8 cellular contexts compared by ENCODE assay signal in genomic region chr1:33255347-33256311, GRCh38. TPM values are rescaled to one million over a fixed set of nuclear protein-coding genes. Genes with fewer than 3 reads are reported as not detected.
A peak's percentile ranks its signal among the peaks of the same experiment; 100 is the strongest.
DNase-seq lines count a peak whose midpoint lies in the region; ATAC-seq, FAIRE-seq and TF ChIP-seq lines count a peak whose summit lies in the region.

No MANE protein-coding gene starts in this region.

- FAIRE-seq in keratinocyte (lab: Jason Lieb, UNC), result peak; percentile 63

- ATAC-seq in GM21786 (IDR thresholded peaks at IDR 0.05; ENCODE audit: unreplicated experiment), result no peak

- H3K4me2 ChIP-seq in keratinocyte (ENCODE audit: control insufficient read depth, extremely low read depth, insufficient read depth, low read depth, low read length), result peak overlapping the region; percentile 63

- H3K27ac ChIP-seq in keratinocyte (ENCODE audit: control insufficient read depth, insufficient read depth, low read length), result no peak overlapping the region

- TF ChIP-seq CTCF in AG09309 (IDR thresholded peaks at IDR 0.05; ENCODE audit: control insufficient read depth, insufficient read depth, low read depth, low read length, missing control alignments), result no peak
- no peak for TF ChIP-seq CTCF in WI38 (IDR thresholded peaks at IDR 0.05; ENCODE audit: low read depth, low read length)
- no peak for TF ChIP-seq CTCF in keratinocyte (optimal IDR thresholded peaks at IDR 0.05 in 1 of 3, IDR thresholded peaks at IDR 0.05 in 1 of 3, conservative IDR thresholded peaks at IDR 0.05 in 1 of 3; ENCODE audit: extremely low read depth in 1 of 3, insufficient read depth in 2 of 3, low read length in 3 of 3)

- H4K20me1 ChIP-seq in keratinocyte (ENCODE audit: control insufficient read depth, extremely low read depth, insufficient read depth, low read length), result no peaks in the 10 kb centered on the region

- dilution Hi-C loops in keratinocyte (cut with MboI; ENCODE audit: extremely low pct_ligation_motif_present, low sequenced_read_pairs), result no loop called here

- peaks cover 15% of the 10 kb centered on the region for H3K4me1 ChIP-seq in keratinocyte (ENCODE audit: control insufficient read depth, extremely low read depth, insufficient read depth, low read length)

- peak overlapping the region; percentile 26 for H3K4me3 ChIP-seq in AG09309 (ENCODE audit: control insufficient read depth, low read depth, low read length)
- H3K4me3 ChIP-seq in WI38 (ENCODE audit: low read depth, low read length), result peak overlapping the region; percentile 48
- peak overlapping the region; percentile 31 to 62 (median 47) for H3K4me3 ChIP-seq in keratinocyte (ENCODE audit: control insufficient read depth in 2 of 3, extremely low read depth in 1 of 3, insufficient read depth in 2 of 3, low read depth in 1 of 3, low read length in 3 of 3)

- H3K9me1 ChIP-seq in keratinocyte (ENCODE audit: control insufficient read depth, extremely low read depth, insufficient read depth, low read length), result no peaks in the 10 kb centered on the region

- H2AFZ ChIP-seq in keratinocyte (ENCODE audit: control insufficient read depth, low read length), result peak overlapping the region; percentile 52

- H3K9me3 ChIP-seq in keratinocyte (ENCODE audit: control insufficient read depth, low read depth, low read length), result no peaks in the 10 kb centered on the region

- H3K9ac ChIP-seq in keratinocyte (ENCODE audit: control insufficient read depth, extremely low read depth, insufficient read depth, low read length), result peak overlapping the region; percentile 55

- no peaks in the 10 kb centered on the region for H3K79me2 ChIP-seq in keratinocyte (ENCODE audit: control insufficient read depth, insufficient read depth, low read length)

- DNase-seq in AG09309 (ENCODE audit: low read depth) (no peak), GM19238 (ENCODE audit: insufficient read length, low spot score) (peak; percentile 25), NCI-H146 (lab: John Stamatoyannopoulos, UW) (peak; percentile 73), cerebellum (ENCODE audit: low spot score) (peak; percentile 91), keratinocyte (ENCODE audit: low read depth, low spot score) (no peak)
- DNase-seq in stimulated activated CD4-positive, alpha-beta T cell treated with anti-CD3 and anti-CD28 coated beads, Interleukin-12 subunit alpha, Interleukin-12 subunit beta, amount 100 ng/mL, for 24 hours (ENCODE audit: low read depth in 2 of 2), result peak; percentile 16 to 57

- H3K36me3 ChIP-seq in keratinocyte (ENCODE audit: control insufficient read depth in 2 of 2, extremely low read depth in 1 of 2, insufficient read depth in 2 of 2, low read length in 2 of 2), result no peaks in the 10 kb centered on the region

- H3K27me3 ChIP-seq in keratinocyte (ENCODE audit: control insufficient read depth, extremely low read depth, insufficient read depth, low read length), result no peaks in the 10 kb centered on the region

RNA-seq across cellular contexts. Expression of gene ZNF362, which starts 0.7 kb away (rescaled TPM):
- total RNA-seq in cerebellum, result 12.5 TPM
- polyA plus RNA-seq in keratinocyte, result 2.2 to 3.1 TPM (median 2.3 TPM) in 3 replicates
- 1.2 TPM for polyA plus RNA-seq in keratinocyte (2011; ENCODE audit: low read depth)
- polyA plus RNA-seq in keratinocyte (2011; cell fraction: cytosol; rRNA removed), result 2.0 and 3.2 TPM in 2 replicates
- polyA plus RNA-seq in keratinocyte (2011; cell fraction: nucleus; rRNA removed), result 2.6 and 4.4 TPM in 2 replicates
- polyA plus RNA-seq in keratinocyte (2012; ENCODE audit: low replicate concordance), result 2.8 and 6.0 TPM in 2 replicates
- 5.6 to 10.1 TPM (median 9.1 TPM) in 3 replicates for polyA minus RNA-seq in keratinocyte
- 10.9 TPM for polyA minus RNA-seq in keratinocyte (2011; cell fraction: cytosol; rRNA and poly(A)+ RNA removed)
- polyA minus RNA-seq in keratinocyte (2011; cell fraction: nucleus; rRNA and poly(A)+ RNA removed), result 2.0 and 3.7 TPM in 2 replicates

Comparison
In these comparisons a context has a peak if more than half of its experiments do, and no peak if none do; other contexts are left out.
1. DNase-seq: peak in GM19238 (single experiment), NCI-H146 (single experiment), cerebellum (single experiment) and stimulated activated CD4-positive, alpha-beta T cell treated with anti-CD3 and anti-CD28 coated beads, Interleukin-12 subunit alpha, Interleukin-12 subunit beta, amount 100 ng/mL, for 24 hours (2 of 2); none in AG09309 (single experiment) and keratinocyte (single experiment).
2. Peak in every context shown above with its lines, with median percentiles within 50 percentile points of each other: H3K4me3 ChIP-seq.